In genomic region chr21:43866233-43866632, GRCh38 we compare ENCODE assay signal across 8 cellular contexts. TPM values are rescaled to one million over a fixed set of nuclear protein-coding genes. Genes with fewer than 3 reads are reported as not detected.
DNase-seq lines count a peak whose midpoint lies in the region; ATAC-seq and TF ChIP-seq lines count a peak whose summit lies in the region.

No MANE protein-coding gene starts in this region.

- no peak overlapping the region for H2BK120ac ChIP-seq in mesenchymal stem cell (ENCODE audit: low read depth, low read length)

- WGBS in mesenchymal stem cell: 17% methylated on average over 14 of the region's 16 CpGs

- DNase-seq in HT-29 (ENCODE audit: low spot score) (peak; percentile 23), activated B cell treated with CpG ODN at 0.5 μM for 24 hours (no peak), mesenchymal stem cell (peak; percentile 59), GDM1 (lab: John Stamatoyannopoulos, UW) (no peak)
- DNase-seq in effector CD4-positive, alpha-beta T cell: peak; percentile 21
- peak in 1 of 2 donors; percentile 68 for DNase-seq in stimulated activated effector memory CD8-positive, alpha-beta T cell treated with anti-CD3 and anti-CD28 coated beads, Interleukin-12 subunit alpha, Interleukin-12 subunit beta, amount 100 ng/mL, for 72 hours (ENCODE audit: low spot score in 2 of 2)

- CTCF ChIA-PET in activated B cell treated with CpG ODN at 0.5 μM for 24 hours (lab: Charles Lee): no interaction called here

- no peak overlapping the region for H2BK5ac ChIP-seq in mesenchymal stem cell (ENCODE audit: low read depth, low read length, poor library complexity, severe bottlenecking)

- no peaks in the 10 kb centered on the region for H3K27me3 Mint-ChIP-seq in activated B cell treated with CpG ODN at 0.5 μM for 24 hours

- H3K4me3 ChIP-seq in BLaER1: peak overlapping the region; percentile 84
- peak overlapping the region in 1 of 2 experiments; percentile 79 for H3K4me3 ChIP-seq in mesenchymal stem cell (ENCODE audit: insufficient read depth in 1 of 2, low read depth in 1 of 2, low read length in 2 of 2)

- H3K9me3 ChIP-seq in BLaER1 (no peaks in the 10 kb centered on the region), mesenchymal stem cell (ENCODE audit: control insufficient read depth, low read length) (no peaks in the 10 kb centered on the region)

- peaks cover 67% of the 10 kb centered on the region for H3K27me3 ChIP-seq in BLaER1
- peaks cover 0 to 17% of the 10 kb centered on the region in 2 experiments for H3K27me3 ChIP-seq in mesenchymal stem cell (ENCODE audit: control insufficient read depth in 1 of 2, insufficient read depth in 1 of 2, low read length in 2 of 2)

- H4K20me1 ChIP-seq in BLaER1: peaks cover 48% of the 10 kb centered on the region

- intact Hi-C loops in activated B cell treated with CpG ODN at 0.5 μM for 24 hours (cut with micrococcal nuclease): loop anchor here (1.0 to 5.0 kb wide), 5 partner anchors 51 to 139 kb away; partner anchors contain the start of gene RRP1

- H2AFZ ChIP-seq in mesenchymal stem cell (ENCODE audit: low read depth, low read length): no peak overlapping the region

- peak overlapping the region; percentile 85 for H3K4me2 ChIP-seq in BLaER1
- peak overlapping the region; percentile 76 for H3K4me2 ChIP-seq in mesenchymal stem cell (ENCODE audit: low read length, poor library complexity, severe bottlenecking)

- H3K27ac ChIP-seq in BLaER1 (0 out of 2 replicates have a peak overlapping the region, but pooled peaks have one; percentile 89), mesenchymal stem cell (ENCODE audit: low read length, poor library complexity, severe bottlenecking) (peak overlapping the region; percentile 25)

- H3K27ac Mint-ChIP-seq in activated B cell treated with CpG ODN at 0.5 μM for 24 hours: peak overlapping the region; percentile 83
- peak overlapping the region; percentile 84 for H3K27ac Mint-ChIP-seq in stimulated activated effector memory CD8-positive, alpha-beta T cell treated with anti-CD3 and anti-CD28 coated beads, Interleukin-12 subunit alpha, Interleukin-12 subunit beta, amount 100 ng/mL, for 72 hours

- H3K23ac ChIP-seq in mesenchymal stem cell (ENCODE audit: low read length in 2 of 2): no peak overlapping the region

- peak overlapping the region; percentile 82 for H3K4me3 Mint-ChIP-seq in activated B cell treated with CpG ODN at 0.5 μM for 24 hours
- H3K4me3 Mint-ChIP-seq in stimulated activated effector memory CD8-positive, alpha-beta T cell treated with anti-CD3 and anti-CD28 coated beads, Interleukin-12 subunit alpha, Interleukin-12 subunit beta, amount 100 ng/mL, for 72 hours: peak overlapping the region; percentile 78

- H3K18ac ChIP-seq in mesenchymal stem cell (ENCODE audit: low read depth in 1 of 2, low read length in 2 of 2): no peak overlapping the region

- H3K79me1 ChIP-seq in mesenchymal stem cell (replicated peaks; ENCODE audit: low read length, poor library complexity, severe bottlenecking): peaks cover 15% of the 10 kb centered on the region

- no peak overlapping the region for H4K91ac ChIP-seq in mesenchymal stem cell (ENCODE audit: low read length)

- H3K36me3 ChIP-seq in BLaER1 (peaks cover 8% of the 10 kb centered on the region; the same call in 1 of the 2 replicates), mesenchymal stem cell (ENCODE audit: control insufficient read depth in 1 of 2, insufficient read depth in 2 of 2, low read depth in 1 of 2, low read length in 2 of 2) (peaks cover 0 to 16% of the 10 kb centered on the region in 2 experiments)

- peak overlapping the region in 1 of 2 experiments; percentile 2 for H3K4ac ChIP-seq in mesenchymal stem cell (ENCODE audit: low read depth in 1 of 2, low read length in 2 of 2)

- H2BK12ac ChIP-seq in mesenchymal stem cell (ENCODE audit: low read length in 2 of 2): no peak overlapping the region

- H3K9me3 Mint-ChIP-seq in activated B cell treated with CpG ODN at 0.5 μM for 24 hours: no peaks in the 10 kb centered on the region
- no peaks in the 10 kb centered on the region for H3K9me3 Mint-ChIP-seq in stimulated activated effector memory CD8-positive, alpha-beta T cell treated with anti-CD3 and anti-CD28 coated beads, Interleukin-12 subunit alpha, Interleukin-12 subunit beta, amount 100 ng/mL, for 72 hours

- peaks cover 28% of the 10 kb centered on the region for H3K36me3 Mint-ChIP-seq in activated B cell treated with CpG ODN at 0.5 μM for 24 hours (ENCODE audit: low read depth)
- H3K36me3 Mint-ChIP-seq in stimulated activated effector memory CD8-positive, alpha-beta T cell treated with anti-CD3 and anti-CD28 coated beads, Interleukin-12 subunit alpha, Interleukin-12 subunit beta, amount 100 ng/mL, for 72 hours: peaks cover 30% of the 10 kb centered on the region

- H2BK15ac ChIP-seq in mesenchymal stem cell (ENCODE audit: low read depth, poor library complexity, severe bottlenecking): no peak overlapping the region

- no peak overlapping the region for H3K14ac ChIP-seq in mesenchymal stem cell (ENCODE audit: low read length in 2 of 2)

- H4K8ac ChIP-seq in mesenchymal stem cell (ENCODE audit: low read length): no peak overlapping the region

- H3K9ac ChIP-seq in BLaER1 (peak overlapping the region; percentile 85; the same call in 1 of the 2 replicates), mesenchymal stem cell (ENCODE audit: low read length) (peak overlapping the region; percentile 82)

- H3K4me1 Mint-ChIP-seq in activated B cell treated with CpG ODN at 0.5 μM for 24 hours: peaks cover 46% of the 10 kb centered on the region
- peaks cover 40% of the 10 kb centered on the region for H3K4me1 Mint-ChIP-seq in stimulated activated effector memory CD8-positive, alpha-beta T cell treated with anti-CD3 and anti-CD28 coated beads, Interleukin-12 subunit alpha, Interleukin-12 subunit beta, amount 100 ng/mL, for 72 hours

- peak; percentile 29 for ATAC-seq in activated B cell treated with CpG ODN at 0.5 μM for 24 hours (ENCODE audit: low read depth)
- ATAC-seq in stimulated activated effector memory CD8-positive, alpha-beta T cell treated with anti-CD3 and anti-CD28 coated beads, Interleukin-12 subunit alpha, Interleukin-12 subunit beta, amount 100 ng/mL, for 72 hours: peak; percentile 72
- ATAC-seq in HG03108 (IDR thresholded peaks at IDR 0.05; ENCODE audit: unreplicated experiment): no peak

- no peak overlapping the region for H2AK5ac ChIP-seq in mesenchymal stem cell (ENCODE audit: low read length, severe bottlenecking)

- TF ChIP-seq CTCF in activated B cell treated with CpG ODN at 0.5 μM for 24 hours (IDR thresholded peaks at IDR 0.05): no peak

- H3K4me1 ChIP-seq in BLaER1: peaks cover 26% of the 10 kb centered on the region
- H3K4me1 ChIP-seq in mesenchymal stem cell (ENCODE audit: control insufficient read depth, insufficient read depth, low read depth, low read length): peaks cover 15% of the 10 kb centered on the region

- POLR2A ChIA-PET in activated B cell treated with CpG ODN at 0.5 μM for 24 hours (lab: Charles Lee): interaction anchor here (0.6 to 1.5 kb wide), 6 partner anchors 24 to 1045 kb away, joined by 3 to 9 read pairs (median 3); no protein-coding TSS in a partner anchor

RNA-seq across cellular contexts. Expression of gene AGPAT3, which starts 1.2 kb away (rescaled TPM):
- 31.6 and 39.6 TPM in 2 replicates for total RNA-seq in HT-29 (2014; rRNA removed; shearing (Covaris generic))
- total RNA-seq in activated B cell treated with CpG ODN at 0.5 μM for 24 hours: 48.9 and 57.7 TPM in 2 replicates
- polyA plus RNA-seq in mesenchymal stem cell (2013, experiment 1 of 2): 38.6 TPM
- 39.2 TPM for polyA plus RNA-seq in mesenchymal stem cell (2013, experiment 2 of 2)

Comparison
In these comparisons a context has a peak if more than half of its experiments do, and no peak if none do; other contexts are left out.
1. DNase-seq: peak in HT-29 (single experiment), effector CD4-positive, alpha-beta T cell (single experiment) and mesenchymal stem cell (single experiment); none in activated B cell treated with CpG ODN at 0.5 μM for 24 hours (single experiment) and GDM1 (single experiment).